ENCODE assay signal across 15 cellular contexts in genomic region chr2:177771191-177771590, GRCh38.
DNase-seq lines count a peak whose midpoint lies in the region; ATAC-seq and TF ChIP-seq lines count a peak whose summit lies in the region.
"Had no signal": no experiment of that assay in that cellular context is flagged by ENCODE, and none has a peak within 500 bp of the region (broad histone marks: within the 10 kb centered on the region; RNA-seq: fewer than 3 reads in every experiment).

No MANE protein-coding gene starts in this region.

- H3K27ac ChIP-seq in osteoblast (ENCODE audit: low read depth, low read length): no peak overlapping the region

- no peaks in the 10 kb centered on the region for H3K36me3 ChIP-seq in osteoblast (ENCODE audit: insufficient read depth, low read length)

- no peak overlapping the region for H3K4me2 ChIP-seq in osteoblast (ENCODE audit: insufficient read depth, low read length)

- TF ChIP-seq CTCF in Calu3 (IDR thresholded peaks at IDR 0.05; ENCODE audit: unreplicated experiment): no peak
- TF ChIP-seq CTCF in osteoblast (IDR thresholded peaks at IDR 0.05; ENCODE audit: extremely low read depth, low read depth, low read length): no peak

- H3K9me3 ChIP-seq in osteoblast (ENCODE audit: low read depth, low read length): no peaks in the 10 kb centered on the region

- DNase-seq in Calu3: peak; percentile 67
- peak; percentile 13 for DNase-seq in LHCN-M2 (ENCODE audit: low read depth)
- DNase-seq in astrocyte of the hippocampus (ENCODE audit: low read depth, low spot score): peak; percentile 13
- DNase-seq in kidney glomerular epithelial cell (lab: John Stamatoyannopoulos, UW): peak; percentile 10
- DNase-seq in stimulated activated naive CD8-positive, alpha-beta T cell treated with anti-CD3 and anti-CD28 coated beads, Interleukin-15, amount 100 ng/mL, for 72 hours: no peak
- no peak for DNase-seq in osteoblast (ENCODE audit: insufficient read length, low spot score, missing footprints)
- no peak for DNase-seq in hepatic stellate cell (ENCODE audit: low spot score)
- DNase-seq: AML-193, DMS79, GDM1, GOT3, NCI-H1417 treated with DMSO at 0.1 percent for 48 hours, NCI-H2081, NCI-H510A treated with DMSO at 0.1 percent for 48 hours had no signal

- H3K9me3 Mint-ChIP-seq in Calu3 (ENCODE audit: low read depth, unreplicated experiment): no peaks in the 10 kb centered on the region
- no peaks in the 10 kb centered on the region for H3K9me3 Mint-ChIP-seq in stimulated activated naive CD8-positive, alpha-beta T cell treated with anti-CD3 and anti-CD28 coated beads, Interleukin-15, amount 100 ng/mL, for 72 hours

- H3K4me1 ChIP-seq in osteoblast (ENCODE audit: insufficient read depth, low read length): no peaks in the 10 kb centered on the region

- intact Hi-C loops in Calu3 (cut with micrococcal nuclease; ENCODE audit: unreplicated experiment): no loop called here

- H3K4me1 Mint-ChIP-seq in Calu3 (ENCODE audit: low read depth, unreplicated experiment): peaks cover 31% of the 10 kb centered on the region
- no peaks in the 10 kb centered on the region for H3K4me1 Mint-ChIP-seq in stimulated activated naive CD8-positive, alpha-beta T cell treated with anti-CD3 and anti-CD28 coated beads, Interleukin-15, amount 100 ng/mL, for 72 hours

- peak overlapping the region; percentile 62 for H3K27ac Mint-ChIP-seq in Calu3 (ENCODE audit: unreplicated experiment)
- H3K27ac Mint-ChIP-seq in stimulated activated naive CD8-positive, alpha-beta T cell treated with anti-CD3 and anti-CD28 coated beads, Interleukin-15, amount 100 ng/mL, for 72 hours: no peak overlapping the region

- no peak overlapping the region for H2AFZ ChIP-seq in osteoblast (ENCODE audit: low read length)

- no peak for ATAC-seq in GM18511 (IDR thresholded peaks at IDR 0.05; ENCODE audit: unreplicated experiment)
- no peak for ATAC-seq in stimulated activated naive CD8-positive, alpha-beta T cell treated with anti-CD3 and anti-CD28 coated beads, Interleukin-15, amount 100 ng/mL, for 72 hours

- H4K20me1 ChIP-seq in osteoblast (ENCODE audit: insufficient read depth, low read length): no peaks in the 10 kb centered on the region

- no TSS peak for BruUV-seq in Calu3 (replicated peaks; lab: Mats Ljungman, UMichigan)

- H3K79me2 ChIP-seq in osteoblast (ENCODE audit: insufficient read depth, low read length): no peaks in the 10 kb centered on the region

- CTCF ChIA-PET in Calu3 (lab: Charles Lee): no interaction called here

- no peak overlapping the region for H3K4me3 Mint-ChIP-seq in Calu3 (ENCODE audit: low read depth, unreplicated experiment)
- H3K4me3 Mint-ChIP-seq in stimulated activated naive CD8-positive, alpha-beta T cell treated with anti-CD3 and anti-CD28 coated beads, Interleukin-15, amount 100 ng/mL, for 72 hours: no peak overlapping the region

- no peaks in the 10 kb centered on the region for H3K36me3 Mint-ChIP-seq in Calu3 (ENCODE audit: insufficient read depth, unreplicated experiment)

- H3K27me3 ChIP-seq in osteoblast (ENCODE audit: insufficient read depth, low read length): peaks cover 9% of the 10 kb centered on the region

- no peak overlapping the region for H3K4me3 ChIP-seq in osteoblast (ENCODE audit: insufficient read depth, low read length)

- H3K27me3 Mint-ChIP-seq in Calu3 (ENCODE audit: unreplicated experiment): no peaks in the 10 kb centered on the region
- H3K27me3 Mint-ChIP-seq in stimulated activated naive CD8-positive, alpha-beta T cell treated with anti-CD3 and anti-CD28 coated beads, Interleukin-15, amount 100 ng/mL, for 72 hours: no peaks in the 10 kb centered on the region

Comparison
In these comparisons a context has a peak if more than half of its experiments do, and no peak if none do; other contexts are left out.
1. DNase-seq: peak in Calu3 (single experiment), LHCN-M2 (single experiment), astrocyte of the hippocampus (single experiment) and kidney glomerular epithelial cell (single experiment); none in stimulated activated naive CD8-positive, alpha-beta T cell treated with anti-CD3 and anti-CD28 coated beads, Interleukin-15, amount 100 ng/mL, for 72 hours (0 of 2), osteoblast (single experiment) and hepatic stellate cell (single experiment).